8 cellular contexts compared by ENCODE assay signal in genomic region chr6:31739639-31740396, GRCh38. TPM values are rescaled to one million over a fixed set of nuclear protein-coding genes. Genes with fewer than 3 reads are reported as not detected.
A peak's percentile ranks its signal among the peaks of the same experiment; 100 is the strongest.
DNase-seq lines count a peak whose midpoint lies in the region; FAIRE-seq and TF ChIP-seq lines count a peak whose summit lies in the region.

Gene MSH5 (plus strand): TSS chr6:31740005. CDS start chr6:31740467, 462 bp downstream.

- H2BK120ac ChIP-seq in neuronal stem cell (ENCODE audit: low read depth, low read length) = peak within 1 kb of the TSS; percentile 47

- DNase-seq in HAP-1 (ENCODE audit: low spot score in 2 of 2) (peak; percentile 99 to 100), MM.1S (peak; percentile 99), SJSA1 (ENCODE audit: low read depth in 1 of 2, low spot score in 2 of 2) (peak; percentile 98 to 99), frontal cortex (ENCODE audit: low spot score in 2 of 2) (peak; percentile 98 to 99), neuronal stem cell (ENCODE audit: low spot score) (peak; percentile 99)
- peak; percentile 78 to 90 (median 87) for DNase-seq in activated naive CD4-positive, alpha-beta T cell (lab: John Stamatoyannopoulos, UW)

- H2AFZ ChIP-seq in MM.1S (ENCODE audit: low read length) = peak within 1 kb of the TSS; percentile 47
- H2AFZ ChIP-seq in neuronal stem cell (ENCODE audit: low read length) = peak within 1 kb of the TSS; percentile 33

- no peaks in the 10 kb centered on the region for H3K9me2 ChIP-seq in MM.1S (replicated peaks; ENCODE audit: insufficient read depth, low read length)

- peaks cover 27% of the 10 kb centered on the region for H3K79me2 ChIP-seq in MM.1S (ENCODE audit: low read length)

- H3K23ac ChIP-seq in neuronal stem cell (ENCODE audit: low read depth, low read length, poor library complexity) = peak within 1 kb of the TSS; percentile 94

- peaks cover 3% of the 10 kb centered on the region for H3K79me1 ChIP-seq in neuronal stem cell (ENCODE audit: low read depth, low read length)

- no peaks in the 10 kb centered on the region for H3K27me3 ChIP-seq in HAP-1 (ENCODE audit: low read depth)
- no peaks in the 10 kb centered on the region for H3K27me3 ChIP-seq in MM.1S (replicated peaks; ENCODE audit: insufficient read depth, low read length)
- H3K27me3 ChIP-seq in SJSA1 (replicated peaks) = no peaks in the 10 kb centered on the region
- no peaks in the 10 kb centered on the region for H3K27me3 ChIP-seq in neuronal stem cell (ENCODE audit: control insufficient read depth in 3 of 3, insufficient read depth in 3 of 3, low read depth in 1 of 3, low read length in 3 of 3)
- no peaks in the 10 kb centered on the region for H3K27me3 ChIP-seq in subcutaneous abdominal adipose tissue (ENCODE audit: control insufficient read depth in 5 of 5, insufficient read depth in 4 of 5, low read length in 5 of 5)

- H3K4me2 ChIP-seq in MM.1S (ENCODE audit: low read depth, low read length) (peak within 1 kb of the TSS; percentile 99), neuronal stem cell (ENCODE audit: insufficient read depth, low read length, poor library complexity, severe bottlenecking) (peak within 1 kb of the TSS; percentile 83)

- peak within 1 kb of the TSS; percentile 84 for H4K8ac ChIP-seq in neuronal stem cell (ENCODE audit: low read depth, low read length)

- FAIRE-seq in G401.6 (lab: Jason Lieb, UNC) = peak; percentile 97
- no peak for FAIRE-seq in frontal cortex (lab: Jason Lieb, UNC)

- peak within 1 kb of the TSS; percentile 99 for H2AK5ac ChIP-seq in neuronal stem cell (ENCODE audit: low read depth, low read length)

- TF ChIP-seq CTCF in MM.1S (IDR thresholded peaks at IDR 0.05; ENCODE audit: low read length) = no peak

- WGBS in neuronal stem cell (ENCODE audit: extremely low coverage in 2 of 2, insufficient read length in 2 of 2, insufficient replicate concordance in 1 of 2), 2 donors = no CpG with 5 or more reads among the region's 58 CpGs

- H4K20me1 ChIP-seq in MM.1S (ENCODE audit: insufficient read depth, low read length) = no peaks in the 10 kb centered on the region

- H3K27ac ChIP-seq in MM.1S (ENCODE audit: low read length) (peak within 1 kb of the TSS; percentile 98), SJSA1 (peak within 1 kb of the TSS; percentile 94), neuronal stem cell (replicated peaks; ENCODE audit: low read length) (peak within 1 kb of the TSS; percentile 88), subcutaneous abdominal adipose tissue (ENCODE audit: low read depth, low read length) (peak within 1 kb of the TSS; percentile 49)

- peaks cover 39% of the 10 kb centered on the region for H3K36me3 ChIP-seq in HAP-1 (replicated peaks)
- H3K36me3 ChIP-seq in MM.1S (replicated peaks; ENCODE audit: insufficient read depth, low read length) = no peaks in the 10 kb centered on the region
- peaks cover 45% of the 10 kb centered on the region for H3K36me3 ChIP-seq in SJSA1
- peaks cover 7 to 44% of the 10 kb centered on the region in 2 donors for H3K36me3 ChIP-seq in neuronal stem cell (replicated peaks in 1 of 2; ENCODE audit: control insufficient read depth in 2 of 2, insufficient read depth in 2 of 2, low read length in 2 of 2)
- H3K36me3 ChIP-seq in subcutaneous abdominal adipose tissue (ENCODE audit: control insufficient read depth in 5 of 5, insufficient read depth in 5 of 5, low read length in 5 of 5) = no peaks in the 10 kb centered on the region

- peaks cover 42% of the 10 kb centered on the region for H3F3A ChIP-seq in MM.1S (ENCODE audit: insufficient read depth, low read length)

- H3K4me1 ChIP-seq in HAP-1 (peaks cover 34% of the 10 kb centered on the region), MM.1S (ENCODE audit: low read length) (peaks cover 24% of the 10 kb centered on the region), SJSA1 (replicated peaks) (peaks cover 36% of the 10 kb centered on the region), neuronal stem cell (ENCODE audit: control insufficient read depth in 2 of 2, insufficient read depth in 1 of 2, low read depth in 1 of 2, low read length in 2 of 2) (peaks cover 26 to 28% of the 10 kb centered on the region in 2 donors), subcutaneous abdominal adipose tissue (ENCODE audit: control insufficient read depth in 5 of 5, insufficient read depth in 5 of 5, low read length in 5 of 5) (peaks cover 4 to 68% (median 49%) of the 10 kb centered on the region in 5 donors)

- in situ Hi-C loops in HAP-1 (cut with MboI; ENCODE audit: low sequenced_read_pairs) = loop anchor here (5.0 kb wide), 1 partner anchor 92 kb away; no protein-coding TSS in a partner anchor

- peak within 1 kb of the TSS; percentile 62 for H3K4me3 ChIP-seq in HAP-1
- H3K4me3 ChIP-seq in MM.1S (ENCODE audit: low read length) = peak within 1 kb of the TSS; percentile 78
- H3K4me3 ChIP-seq in SJSA1 = peak within 1 kb of the TSS; percentile 57
- H3K4me3 ChIP-seq in neuronal stem cell (ENCODE audit: low read length in 2 of 2) = peak within 1 kb of the TSS; percentile 71 to 85
- H3K4me3 ChIP-seq in subcutaneous abdominal adipose tissue (ENCODE audit: low read depth in 1 of 5, low read length in 5 of 5) = peak within 1 kb of the TSS; percentile 80 to 94 (median 85)

- H3K4ac ChIP-seq in neuronal stem cell (ENCODE audit: low read length) = peak within 1 kb of the TSS; percentile 80

- H3K9me3 ChIP-seq in HAP-1 (no peaks in the 10 kb centered on the region), MM.1S (replicated peaks; ENCODE audit: insufficient read depth, low read length) (no peaks in the 10 kb centered on the region), SJSA1 (replicated peaks) (no peaks in the 10 kb centered on the region), neuronal stem cell (replicated peaks in 1 of 2; ENCODE audit: control insufficient read depth in 2 of 2, insufficient read depth in 1 of 2, low read depth in 1 of 2, low read length in 2 of 2) (no peaks in the 10 kb centered on the region), subcutaneous abdominal adipose tissue (ENCODE audit: control insufficient read depth in 5 of 5, low read length in 5 of 5) (no peaks in the 10 kb centered on the region)

- H2BK12ac ChIP-seq in neuronal stem cell (ENCODE audit: low read length) = peak within 1 kb of the TSS; percentile 14

- peak within 1 kb of the TSS; percentile 99 for H3K9ac ChIP-seq in MM.1S (ENCODE audit: low read length)
- peak within 1 kb of the TSS; percentile 84 for H3K9ac ChIP-seq in neuronal stem cell (ENCODE audit: low read depth, low read length, poor library complexity)
- H3K9ac ChIP-seq in subcutaneous abdominal adipose tissue (ENCODE audit: low read length in 5 of 5) = peak within 1 kb of the TSS; percentile 68 to 86 (median 76)

- H3K14ac ChIP-seq in neuronal stem cell (ENCODE audit: low read length) = peak within 1 kb of the TSS; percentile 89

- peak within 1 kb of the TSS; percentile 92 for H4K91ac ChIP-seq in neuronal stem cell (ENCODE audit: low read depth, low read length, poor library complexity)

- peak within 1 kb of the TSS; percentile 94 for H2BK5ac ChIP-seq in neuronal stem cell (ENCODE audit: low read length)

- peak within 1 kb of the TSS; percentile 95 for H3K18ac ChIP-seq in neuronal stem cell (ENCODE audit: low read length)

- peak within 1 kb of the TSS; percentile 74 for H2BK15ac ChIP-seq in neuronal stem cell (ENCODE audit: low read length)

RNA-seq across cellular contexts. Expression of gene MSH5, which starts in this region (rescaled TPM):
- total RNA-seq in SJSA1 (2014; rRNA removed; shearing (Covaris generic)) = 3.9 and 16.7 TPM in 2 replicates
- 2.9 TPM for total RNA-seq in frontal cortex
- polyA plus RNA-seq in neuronal stem cell (2013, experiment 1 of 2) = 25.1 TPM
- polyA plus RNA-seq in neuronal stem cell (2013, experiment 2 of 2) = 25.6 TPM

Comparison
In these comparisons a context has a peak if more than half of its experiments do, and no peak if none do; other contexts are left out.
1. Peak in every context shown above with its lines: DNase-seq, H3K4me3 ChIP-seq and H3K27ac ChIP-seq.